Comparison of ENCODE assay signal across 9 cellular contexts in genomic region chr1:23718482-23718881, GRCh38. TPM values are rescaled to one million over a fixed set of nuclear protein-coding genes. Genes with fewer than 3 reads are reported as not detected.
A peak's percentile ranks its signal among the peaks of the same experiment; 100 is the strongest.
DNase-seq lines count a peak whose midpoint lies in the region; ATAC-seq and TF ChIP-seq lines count a peak whose summit lies in the region.
"Had no signal": no experiment of that assay in that cellular context is flagged by ENCODE, and none has a peak within 500 bp of the region (broad histone marks: within the 10 kb centered on the region; RNA-seq: fewer than 3 reads in every experiment).

No MANE protein-coding gene starts in this region.

- TF ChIP-seq POLR2A in testis (IDR thresholded peaks at IDR 0.05) = no peak

- H3K36me3 ChIP-seq in A673 (ENCODE audit: insufficient read depth, low read length, poor library complexity, severe bottlenecking) (no peaks in the 10 kb centered on the region), Panc1 (ENCODE audit: control insufficient read depth, insufficient read depth, low read length) (no peaks in the 10 kb centered on the region), testis (ENCODE audit: low read depth, missing control alignments) (no peaks in the 10 kb centered on the region)

- BruUV-seq in A673 (replicated peaks; lab: Mats Ljungman, UMichigan) (no TSS peak), Panc1 (replicated peaks; lab: Mats Ljungman, UMichigan) (no TSS peak)

- peak; percentile 89 for ATAC-seq in Panc1
- no peak for ATAC-seq in HG03469 (IDR thresholded peaks at IDR 0.05; ENCODE audit: unreplicated experiment)

- no peak overlapping the region for H3K27ac ChIP-seq in A673 (ENCODE audit: low read depth, low read length, poor library complexity, severe bottlenecking)
- no peak overlapping the region for H3K27ac ChIP-seq in Panc1 (ENCODE audit: low read length)
- H3K27ac ChIP-seq in testis = no peak overlapping the region

- WGBS in testis, 2 donors = 82 to 85% methylated on average over 3 of the region's 3 CpGs

- intact Hi-C loops in A673 (cut with micrococcal nuclease; ENCODE audit: unreplicated experiment) (no loop called here), Panc1 (cut with micrococcal nuclease; ENCODE audit: unreplicated experiment) (no loop called here), testis (cut with DNase I; ENCODE audit: low total_unique reads) (no loop called here)

- H3K9me3 ChIP-seq in A673 (ENCODE audit: low read depth, low read length, poor library complexity, severe bottlenecking) = no peaks in the 10 kb centered on the region
- H3K9me3 ChIP-seq in Panc1 (ENCODE audit: control insufficient read depth, insufficient read depth, low read depth, low read length) = no peaks in the 10 kb centered on the region
- no peaks in the 10 kb centered on the region for H3K9me3 ChIP-seq in testis

- H3K4me3 ChIP-seq in A673 (ENCODE audit: low read depth, low read length, poor library complexity, severe bottlenecking) = no peak overlapping the region
- no peak overlapping the region for H3K4me3 ChIP-seq in Panc1 (ENCODE audit: low read depth in 2 of 2, low read length in 2 of 2)
- H3K4me3 ChIP-seq in testis = no peak overlapping the region

- POLR2A ChIA-PET in A673 (lab: Charles Lee; ENCODE audit: low non-redundant PET) = interaction anchor here (0.6 kb wide), 1 partner anchor 63 kb away, joined by 3 read pairs; no protein-coding TSS in a partner anchor
- POLR2A ChIA-PET in Panc1 (lab: Charles Lee) = interaction anchor here (0.6 kb wide), 1 partner anchor 8 kb away, joined by 4 read pairs; no protein-coding TSS in a partner anchor

- in situ Hi-C loops in GM13976 (cut with MboI; ENCODE audit: low sequenced_read_pairs, unreplicated experiment) (no loop called here), Panc1 (cut with HindIII; ENCODE audit: low pct_unique_long_range_greater_than_20kb, low sequenced_read_pairs) (no loop called here)

- H3K4me1 ChIP-seq in A673 (ENCODE audit: insufficient read depth, low read length, poor library complexity, severe bottlenecking) (no peaks in the 10 kb centered on the region), Panc1 (ENCODE audit: control insufficient read depth, insufficient read depth, low read length) (no peaks in the 10 kb centered on the region), testis (no peaks in the 10 kb centered on the region)

- peak; percentile 64 for TF ChIP-seq CTCF in A673 (conservative IDR thresholded peaks at IDR 0.05; ENCODE audit: low read depth, low read length)
- peak; percentile 22 for TF ChIP-seq CTCF in GM13976 (IDR thresholded peaks at IDR 0.05; ENCODE audit: borderline replicate concordance, control extremely low read depth, extremely low read depth, insufficient read depth, missing control alignments)
- peak; percentile 87 for TF ChIP-seq CTCF in Panc1 (IDR thresholded peaks at IDR 0.05)
- peak in 1 of 3 experiments; percentile 29 for TF ChIP-seq CTCF in testis (IDR thresholded peaks at IDR 0.05)

- H3K27me3 ChIP-seq in A673 (replicated peaks; ENCODE audit: insufficient read depth, low read depth, low read length, poor library complexity) (no peaks in the 10 kb centered on the region), Panc1 (ENCODE audit: control insufficient read depth, insufficient read depth, low read length) (no peaks in the 10 kb centered on the region), testis (no peaks in the 10 kb centered on the region)

- DNase-seq in A673 (ENCODE audit: low spot score) (peak; percentile 69), GM13976 (ENCODE audit: low spot score) (no peak), Panc1 (ENCODE audit: low read depth, low spot score) (peak; percentile 28), hepatic stellate cell (ENCODE audit: low spot score) (peak; percentile 63), testis (no peak), NCI-H1417 treated with DMSO at 0.1 percent for 48 hours (lab: John Stamatoyannopoulos, UW) (no peak)
- no peak for DNase-seq in stimulated activated CD4-positive, alpha-beta T cell treated with anti-CD3 and anti-CD28 coated beads, Interleukin-1b, Interleukin-23, amount 100 ng/mL, for 48 hours
- DNase-seq: activated naive CD8-positive, alpha-beta T cell treated with anti-CD3 and anti-CD28 coated beads, Interleukin-2, amount 10 ng/mL, durations not matched to agents 7 days and 5 days had no signal

- CTCF ChIA-PET in A673 (lab: Charles Lee) (no interaction called here), Panc1 (lab: Charles Lee) (interaction anchor here (0.6 kb wide), 1 partner anchor 12 kb away, joined by 7 read pairs; no protein-coding TSS in a partner anchor)

RNA-seq across cellular contexts. Expression of gene ELOA, which starts 24.8 kb away (rescaled TPM):
- total RNA-seq in A673 (2021) (66.3 and 69.8 TPM in 2 replicates), Panc1 (2021; ENCODE audit: unreplicated experiment) (58.5 TPM), testis (10 to 100 TPM; 38.7 to 41.9 TPM)
- polyA plus RNA-seq in Panc1 (2012; ENCODE audit: insufficient read length) = 25.6 TPM
- polyA plus RNA-seq in testis (ENCODE audit: insufficient read depth, low read depth, low replicate concordance) = 51.3 TPM

RNA-seq across cellular contexts. Expression of gene RPL11, which starts 26.9 kb away (rescaled TPM):
- total RNA-seq in A673 (2021) = 1,180 and 1,206 TPM in 2 replicates
- 865 TPM for total RNA-seq in Panc1 (2021; ENCODE audit: unreplicated experiment)
- 1,505 TPM for polyA plus RNA-seq in Panc1 (2012; ENCODE audit: insufficient read length)
- 100 to 1,000 TPM; 308 to 532 TPM for total RNA-seq in testis
- polyA plus RNA-seq in testis (ENCODE audit: insufficient read depth, low read depth, low replicate concordance) = 1,029 TPM

RNA-seq across cellular contexts. Expression of gene PITHD1, which starts 59.7 kb away (rescaled TPM):
- total RNA-seq in A673 (2021) = 63.8 and 78.9 TPM in 2 replicates
- 48.9 TPM for total RNA-seq in Panc1 (2021; ENCODE audit: unreplicated experiment)
- 43.0 TPM for polyA plus RNA-seq in Panc1 (2012; ENCODE audit: insufficient read length)
- 10 to 100 TPM; 83.7 to 89.9 TPM for total RNA-seq in testis
- polyA plus RNA-seq in testis (ENCODE audit: insufficient read depth, low read depth, low replicate concordance) = 99.3 TPM

Comparison
In these comparisons a context has a peak if more than half of its experiments do, and no peak if none do; other contexts are left out.
1. DNase-seq: peak in A673 (single experiment), Panc1 (single experiment) and hepatic stellate cell (single experiment); none in GM13976 (single experiment), stimulated activated CD4-positive, alpha-beta T cell treated with anti-CD3 and anti-CD28 coated beads, Interleukin-1b, Interleukin-23, amount 100 ng/mL, for 48 hours (single experiment), testis (single experiment) and NCI-H1417 treated with DMSO at 0.1 percent for 48 hours (single experiment).